ENCODE assay signal across 11 cellular contexts in genomic region chrX:40004916-40005289, GRCh38.
DNase-seq lines count a peak whose midpoint lies in the region; ATAC-seq, FAIRE-seq and TF ChIP-seq lines count a peak whose summit lies in the region.
"Had no signal": no experiment of that assay in that cellular context is flagged by ENCODE, and none has a peak within 500 bp of the region (broad histone marks: within the 10 kb centered on the region; RNA-seq: fewer than 3 reads in every experiment).

No MANE protein-coding gene starts in this region.

- DNase-seq in activated naive CD8-positive, alpha-beta T cell treated with anti-CD3 and anti-CD28 coated beads, Interleukin-2, amount 50 U/mL, for 24 hours, result no peak
- DNase-seq in activated naive CD8-positive, alpha-beta T cell treated with anti-CD3 and anti-CD28 coated beads for 36 hours, result no peak
- no peak for DNase-seq in astrocyte (ENCODE audit: low read depth)
- DNase-seq in upper lobe of left lung, result peak in 1 of 2 donors; percentile 29
- no peak for DNase-seq in GF-D8 (lab: John Stamatoyannopoulos, UW)
- DNase-seq in RPMI8226, result no peak
- DNase-seq in osteocyte (ENCODE audit: extremely low spot score, unreplicated experiment), result no peak
- DNase-seq: adrenal gland, NCI-H2107, tibial artery had no signal

- H3K27ac ChIP-seq in astrocyte (ENCODE audit: low read depth, low read length) (no peak overlapping the region), mesodermal cell (ENCODE audit: low read depth, low read length, severe bottlenecking) (no peak overlapping the region), upper lobe of left lung (no peak overlapping the region)
- H3K27ac ChIP-seq: adrenal gland, tibial artery had no signal

- no peak overlapping the region for H3K27ac Mint-ChIP-seq in activated naive CD8-positive, alpha-beta T cell treated with anti-CD3 and anti-CD28 coated beads, Interleukin-2, amount 50 U/mL, for 24 hours
- H3K27ac Mint-ChIP-seq in activated naive CD8-positive, alpha-beta T cell treated with anti-CD3 and anti-CD28 coated beads for 36 hours, result no peak overlapping the region
- H3K27ac Mint-ChIP-seq in astrocyte (ENCODE audit: unreplicated experiment), result no peak overlapping the region
- H3K27ac Mint-ChIP-seq in osteocyte (ENCODE audit: unreplicated experiment), result no peak overlapping the region

- H3K9ac ChIP-seq in astrocyte (ENCODE audit: low read length), result no peak overlapping the region

- H3K9me3 ChIP-seq in astrocyte (ENCODE audit: insufficient read depth, low read depth, low read length) (no peaks in the 10 kb centered on the region), mesodermal cell (ENCODE audit: control insufficient read depth, low read length) (no peaks in the 10 kb centered on the region), upper lobe of left lung (no peaks in the 10 kb centered on the region)
- H3K9me3 ChIP-seq: adrenal gland, tibial artery had no signal

- H3K4me1 ChIP-seq in astrocyte (ENCODE audit: insufficient read depth, low read length) (peaks cover 3% of the 10 kb centered on the region), mesodermal cell (ENCODE audit: control insufficient read depth, insufficient read depth, low read length, poor library complexity, severe bottlenecking) (peaks cover 19% of the 10 kb centered on the region), upper lobe of left lung (peaks cover 15 to 38% (median 20%) of the 10 kb centered on the region in 4 donors)
- H3K4me1 ChIP-seq: adrenal gland had no signal

- H4K20me1 ChIP-seq in astrocyte (ENCODE audit: insufficient read depth, low read length), result no peaks in the 10 kb centered on the region

- H3K79me2 ChIP-seq in astrocyte (ENCODE audit: insufficient read depth, low read length), result no peaks in the 10 kb centered on the region

- H3K4me2 ChIP-seq in astrocyte (ENCODE audit: low read length), result peak overlapping the region; percentile 60

- no peak for TF ChIP-seq CTCF in astrocyte (IDR thresholded peaks at IDR 0.05; ENCODE audit: insufficient read depth, low read depth, low read length)
- no peak for TF ChIP-seq CTCF in upper lobe of left lung (IDR thresholded peaks at IDR 0.05)
- no peak for TF ChIP-seq CTCF in osteocyte (IDR thresholded peaks at IDR 0.05)

- H3K36me3 Mint-ChIP-seq in activated naive CD8-positive, alpha-beta T cell treated with anti-CD3 and anti-CD28 coated beads, Interleukin-2, amount 50 U/mL, for 24 hours (ENCODE audit: low read depth), result no peaks in the 10 kb centered on the region
- no peaks in the 10 kb centered on the region for H3K36me3 Mint-ChIP-seq in activated naive CD8-positive, alpha-beta T cell treated with anti-CD3 and anti-CD28 coated beads for 36 hours
- H3K36me3 Mint-ChIP-seq in astrocyte (ENCODE audit: low read depth, unreplicated experiment) (no peaks in the 10 kb centered on the region), osteocyte (ENCODE audit: unreplicated experiment) (no peaks in the 10 kb centered on the region)

- no peak overlapping the region for H3K4me3 ChIP-seq in astrocyte (ENCODE audit: insufficient read depth, low read depth, low read length)
- peak overlapping the region; percentile 22 for H3K4me3 ChIP-seq in mesodermal cell (ENCODE audit: extremely low read depth, insufficient read depth, low read length, poor library complexity, severe bottlenecking)
- peak overlapping the region in 3 of 4 donors; percentile 16 to 29 (median 26) for H3K4me3 ChIP-seq in upper lobe of left lung
- H3K4me3 ChIP-seq: adrenal gland had no signal

- H3K4me1 Mint-ChIP-seq in activated naive CD8-positive, alpha-beta T cell treated with anti-CD3 and anti-CD28 coated beads, Interleukin-2, amount 50 U/mL, for 24 hours, result peaks cover 15% of the 10 kb centered on the region
- H3K4me1 Mint-ChIP-seq in activated naive CD8-positive, alpha-beta T cell treated with anti-CD3 and anti-CD28 coated beads for 36 hours, result peaks cover 5% of the 10 kb centered on the region
- peaks cover 1% of the 10 kb centered on the region for H3K4me1 Mint-ChIP-seq in astrocyte (ENCODE audit: low read depth, unreplicated experiment)
- H3K4me1 Mint-ChIP-seq in osteocyte (ENCODE audit: unreplicated experiment), result peaks cover 14% of the 10 kb centered on the region

- ATAC-seq in activated naive CD8-positive, alpha-beta T cell treated with anti-CD3 and anti-CD28 coated beads, Interleukin-2, amount 50 U/mL, for 24 hours, result no peak
- ATAC-seq in upper lobe of left lung (ENCODE audit: low FRiP score in 2 of 2), result no peak

- H3K9me3 Mint-ChIP-seq in activated naive CD8-positive, alpha-beta T cell treated with anti-CD3 and anti-CD28 coated beads, Interleukin-2, amount 50 U/mL, for 24 hours, result no peaks in the 10 kb centered on the region
- no peaks in the 10 kb centered on the region for H3K9me3 Mint-ChIP-seq in activated naive CD8-positive, alpha-beta T cell treated with anti-CD3 and anti-CD28 coated beads for 36 hours
- H3K9me3 Mint-ChIP-seq in astrocyte (ENCODE audit: unreplicated experiment) (peaks cover 2% of the 10 kb centered on the region), osteocyte (ENCODE audit: unreplicated experiment) (no peaks in the 10 kb centered on the region)

- TF ChIP-seq POLR2A in upper lobe of left lung (IDR thresholded peaks at IDR 0.05), result no peak

- TF ChIP-seq EP300 in upper lobe of left lung (IDR thresholded peaks at IDR 0.05), result no peak

- peak overlapping the region; percentile 8 for H3K4me3 Mint-ChIP-seq in activated naive CD8-positive, alpha-beta T cell treated with anti-CD3 and anti-CD28 coated beads, Interleukin-2, amount 50 U/mL, for 24 hours
- no peak overlapping the region for H3K4me3 Mint-ChIP-seq in activated naive CD8-positive, alpha-beta T cell treated with anti-CD3 and anti-CD28 coated beads for 36 hours
- H3K4me3 Mint-ChIP-seq in astrocyte (ENCODE audit: unreplicated experiment) (no peak overlapping the region), osteocyte (ENCODE audit: unreplicated experiment) (no peak overlapping the region)

- FAIRE-seq in astrocyte (lab: Jason Lieb, UNC), result no peak

- peaks cover 40% of the 10 kb centered on the region for H3K27me3 Mint-ChIP-seq in activated naive CD8-positive, alpha-beta T cell treated with anti-CD3 and anti-CD28 coated beads, Interleukin-2, amount 50 U/mL, for 24 hours
- H3K27me3 Mint-ChIP-seq in activated naive CD8-positive, alpha-beta T cell treated with anti-CD3 and anti-CD28 coated beads for 36 hours, result peaks cover 39% of the 10 kb centered on the region
- H3K27me3 Mint-ChIP-seq in astrocyte (ENCODE audit: low read depth, unreplicated experiment), result peaks cover 37% of the 10 kb centered on the region
- H3K27me3 Mint-ChIP-seq in osteocyte (ENCODE audit: unreplicated experiment), result no peaks in the 10 kb centered on the region

- no peak overlapping the region for H2AFZ ChIP-seq in astrocyte (ENCODE audit: low read depth, low read length)

- WGBS in mesodermal cell (ENCODE audit: insufficient coverage in 2 of 2), 2 experiments, result 5% methylated on average over 3 of the region's 15 CpGs; no CpG with 5 or more reads in 1 of the 2 experiments
- WGBS in upper lobe of left lung, 2 donors, result 36 to 63% methylated on average over 8 to 15 of the region's 15 CpGs

- H3K36me3 ChIP-seq in astrocyte (ENCODE audit: insufficient read depth, low read length) (no peaks in the 10 kb centered on the region), mesodermal cell (ENCODE audit: control insufficient read depth, insufficient read depth, low read length) (no peaks in the 10 kb centered on the region), upper lobe of left lung (no peaks in the 10 kb centered on the region)
- H3K36me3 ChIP-seq: adrenal gland, tibial artery had no signal

- H3K27me3 ChIP-seq in astrocyte (ENCODE audit: insufficient read depth, low read length), result no peaks in the 10 kb centered on the region
- peaks cover 0 to 35% (median 0%) of the 10 kb centered on the region in 4 donors for H3K27me3 ChIP-seq in upper lobe of left lung
- H3K27me3 ChIP-seq: tibial artery had no signal
